1 cellular context compared by ENCODE assay signal in the genomic region with DNA sequence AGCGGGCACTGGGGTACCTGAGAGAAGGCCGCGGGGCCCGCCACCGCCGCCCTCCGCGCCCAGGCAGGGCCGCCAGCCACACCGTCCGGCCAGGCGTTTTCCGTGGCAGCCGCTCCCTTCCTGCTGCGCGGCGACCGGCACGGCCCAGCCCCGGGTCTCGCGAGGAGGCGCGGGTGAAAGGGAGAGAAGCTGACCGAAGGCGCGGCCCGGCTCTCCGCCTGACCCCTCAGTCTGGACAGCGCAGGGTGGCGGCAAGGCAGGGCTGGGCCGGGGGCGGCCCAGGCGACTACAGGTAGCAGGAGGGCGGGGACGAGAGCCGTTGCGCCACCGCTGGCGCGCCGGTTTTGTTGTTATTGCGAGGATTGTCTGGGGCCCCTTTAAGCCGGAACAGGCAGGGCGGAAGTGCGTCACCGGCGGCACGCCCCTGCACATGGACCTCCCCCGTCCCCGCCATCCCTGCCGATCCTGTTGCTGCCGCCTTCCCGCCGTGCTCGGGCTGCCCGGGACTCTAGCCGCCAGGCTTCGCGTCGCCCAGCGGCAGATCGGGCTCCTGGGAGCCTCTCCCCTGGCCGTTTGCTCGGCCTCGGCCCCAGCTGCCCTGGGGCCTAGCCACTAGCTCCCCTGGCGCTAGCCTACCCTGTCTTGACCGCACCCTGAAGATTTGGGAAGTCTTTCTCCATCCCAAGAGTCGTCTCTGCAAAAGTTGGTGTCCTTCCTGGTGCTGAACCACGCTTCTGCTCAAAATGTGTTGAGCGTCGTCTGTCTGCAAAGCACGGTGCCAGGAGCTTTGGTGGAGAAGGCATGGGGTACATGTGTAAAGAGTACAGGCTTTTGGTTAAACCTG.
TF ChIP-seq lines count a peak whose summit lies in the region.

HERPUD2 (minus strand) TSS at position 352 of the 844 bp plus-strand sequence. CDS start 805 bp downstream, outside the sequence.

TF ChIP-seq in K562, 482 proteins besides CTCF, POLR2A, EP300 and RAD21 (continued from another document and continues in another):
- TF ChIP-seq TCF7L2 (IDR thresholded peaks at IDR 0.05; ENCODE audit: low read depth, low read length) (no peak), NR2F6 (CRISPR knock-in tag; IDR thresholded peaks at IDR 0.05) (no peak), TAF7 (tag; IDR thresholded peaks at IDR 0.05) (0 out of 2 replicates have a peak, but pooled peaks have one; percentile 58), NONO (IDR thresholded peaks at IDR 0.05; ENCODE audit: low read depth in 2 of 2, low read length in 1 of 2) (peak in 1 of 2 experiments; percentile 87; a peak in 2 of 4 replicates), ELF4 (CRISPR knock-in tag; IDR thresholded peaks at IDR 0.05) (no peak), ARID4B (CRISPR knock-in tag; IDR thresholded peaks at IDR 0.05) (peak; percentile 80), PRPF4 (IDR thresholded peaks at IDR 0.05; ENCODE audit: insufficient read depth, low read depth, low read length, poor library complexity, severe bottlenecking) (no peak), CHCHD3 (CRISPR knock-in tag; IDR thresholded peaks at IDR 0.05) (0 out of 2 replicates have a peak, but pooled peaks have one; percentile 11), CREBBP (IDR thresholded peaks at IDR 0.05; ENCODE audit: low read depth, low read length) (no peak), ZBTB7A (IDR thresholded peaks at IDR 0.05; ENCODE audit: borderline replicate concordance, control insufficient read depth, low read depth, low read length) (peak; percentile 74; the same call in 1 of the 2 replicates), TFE3 (CRISPR knock-in tag; IDR thresholded peaks at IDR 0.05) (no peak), MYC (IDR thresholded peaks at IDR 0.05; ENCODE audit: low read depth, low read length) (peak; percentile 94), MYC (CRISPR knock-in tag; IDR thresholded peaks at IDR 0.05; ENCODE audit: borderline replicate concordance, low read depth) (peak; percentile 81; the same call in 1 of the 2 replicates), NFIX (CRISPR knock-in tag; IDR thresholded peaks at IDR 0.05; ENCODE audit: low read depth) (no peak), PURB (CRISPR knock-in tag; IDR thresholded peaks at IDR 0.05; ENCODE audit: low read depth) (no peak), ZNF445 (CRISPR knock-in tag; IDR thresholded peaks at IDR 0.05; ENCODE audit: low read depth) (no peak), KLF10 (CRISPR knock-in tag; IDR thresholded peaks at IDR 0.05) (no peak), GTF2F1 (IDR thresholded peaks at IDR 0.05; ENCODE audit: low read depth, low read length) (no peak), RHOXF2B (CRISPR knock-in tag; conservative IDR thresholded peaks at IDR 0.05) (no peak), HOXB6 (CRISPR knock-in tag; IDR thresholded peaks at IDR 0.05; ENCODE audit: borderline replicate concordance) (no peak), PCBP1 (IDR thresholded peaks at IDR 0.05; ENCODE audit: low read depth, low read length, poor library complexity, severe bottlenecking) (no peak), E2F6 (IDR thresholded peaks at IDR 0.05; ENCODE audit: borderline replicate concordance in 1 of 2, extremely low read depth in 1 of 2, insufficient read depth in 1 of 2, insufficient read length in 1 of 2, low read depth in 1 of 2, low read length in 1 of 2, poor library complexity in 1 of 2, severe bottlenecking in 1 of 2) (peak; percentile 68 to 76), ZNF140 (CRISPR knock-in tag; IDR thresholded peaks at IDR 0.05) (no peak), ZSCAN32 (CRISPR knock-in tag; IDR thresholded peaks at IDR 0.05) (no peak), CBX3 (IDR thresholded peaks at IDR 0.05; ENCODE audit: borderline replicate concordance in 1 of 2, low read length in 2 of 2) (peak in 1 of 2 experiments; percentile 60; a peak in 1 of 3 replicates), FOXJ2 (tag; IDR thresholded peaks at IDR 0.05) (no peak), SOX6 (IDR thresholded peaks at IDR 0.05) (peak; percentile 78), SUPT5H (IDR thresholded peaks at IDR 0.05) (peak; percentile 88), HCFC1 (IDR thresholded peaks at IDR 0.05; ENCODE audit: low read depth, low read length) (peak; percentile 69), THAP12 (CRISPR knock-in tag; IDR thresholded peaks at IDR 0.05) (peak; percentile 71; the same call in 1 of the 2 replicates), MLX (CRISPR knock-in tag; conservative IDR thresholded peaks at IDR 0.05) (no peak), PYGO2 (tag; IDR thresholded peaks at IDR 0.05) (no peak), ETV1 (tag; conservative IDR thresholded peaks at IDR 0.05; ENCODE audit: low read depth) (0 out of 2 replicates have a peak, but pooled peaks have one; percentile 29), POLR2AphosphoS5 (IDR thresholded peaks at IDR 0.05; ENCODE audit: control insufficient read depth, insufficient read depth, low read depth, low read length) (peak; percentile 50; the same call in 1 of the 2 replicates), ZNF644 (tag; IDR thresholded peaks at IDR 0.05; ENCODE audit: low read depth) (no peak)
- TF ChIP-seq, protein P1, sequence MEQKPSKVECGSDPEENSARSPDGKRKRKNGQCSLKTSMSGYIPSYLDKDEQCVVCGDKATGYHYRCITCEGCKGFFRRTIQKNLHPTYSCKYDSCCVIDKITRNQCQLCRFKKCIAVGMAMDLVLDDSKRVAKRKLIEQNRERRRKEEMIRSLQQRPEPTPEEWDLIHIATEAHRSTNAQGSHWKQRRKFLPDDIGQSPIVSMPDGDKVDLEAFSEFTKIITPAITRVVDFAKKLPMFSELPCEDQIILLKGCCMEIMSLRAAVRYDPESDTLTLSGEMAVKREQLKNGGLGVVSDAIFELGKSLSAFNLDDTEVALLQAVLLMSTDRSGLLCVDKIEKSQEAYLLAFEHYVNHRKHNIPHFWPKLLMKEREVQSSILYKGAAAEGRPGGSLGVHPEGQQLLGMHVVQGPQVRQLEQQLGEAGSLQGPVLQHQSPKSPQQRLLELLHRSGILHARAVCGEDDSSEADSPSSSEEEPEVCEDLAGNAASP (IDR thresholded peaks at IDR 0.05): no peak
- TF ChIP-seq, protein P2, sequence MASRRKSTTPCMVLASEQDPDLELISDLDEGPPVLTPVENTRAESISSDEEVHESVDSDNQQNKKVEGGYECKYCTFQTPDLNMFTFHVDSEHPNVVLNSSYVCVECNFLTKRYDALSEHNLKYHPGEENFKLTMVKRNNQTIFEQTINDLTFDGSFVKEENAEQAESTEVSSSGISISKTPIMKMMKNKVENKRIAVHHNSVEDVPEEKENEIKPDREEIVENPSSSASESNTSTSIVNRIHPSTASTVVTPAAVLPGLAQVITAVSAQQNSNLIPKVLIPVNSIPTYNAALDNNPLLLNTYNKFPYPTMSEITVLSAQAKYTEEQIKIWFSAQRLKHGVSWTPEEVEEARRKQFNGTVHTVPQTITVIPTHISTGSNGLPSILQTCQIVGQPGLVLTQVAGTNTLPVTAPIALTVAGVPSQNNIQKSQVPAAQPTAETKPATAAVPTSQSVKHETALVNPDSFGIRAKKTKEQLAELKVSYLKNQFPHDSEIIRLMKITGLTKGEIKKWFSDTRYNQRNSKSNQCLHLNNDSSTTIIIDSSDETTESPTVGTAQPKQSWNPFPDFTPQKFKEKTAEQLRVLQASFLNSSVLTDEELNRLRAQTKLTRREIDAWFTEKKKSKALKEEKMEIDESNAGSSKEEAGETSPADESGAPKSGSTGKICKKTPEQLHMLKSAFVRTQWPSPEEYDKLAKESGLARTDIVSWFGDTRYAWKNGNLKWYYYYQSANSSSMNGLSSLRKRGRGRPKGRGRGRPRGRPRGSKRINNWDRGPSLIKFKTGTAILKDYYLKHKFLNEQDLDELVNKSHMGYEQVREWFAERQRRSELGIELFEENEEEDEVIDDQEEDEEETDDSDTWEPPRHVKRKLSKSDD (conservative IDR thresholded peaks at IDR 0.05; ENCODE audit: low read length): no peak
- TF ChIP-seq, protein P3, sequence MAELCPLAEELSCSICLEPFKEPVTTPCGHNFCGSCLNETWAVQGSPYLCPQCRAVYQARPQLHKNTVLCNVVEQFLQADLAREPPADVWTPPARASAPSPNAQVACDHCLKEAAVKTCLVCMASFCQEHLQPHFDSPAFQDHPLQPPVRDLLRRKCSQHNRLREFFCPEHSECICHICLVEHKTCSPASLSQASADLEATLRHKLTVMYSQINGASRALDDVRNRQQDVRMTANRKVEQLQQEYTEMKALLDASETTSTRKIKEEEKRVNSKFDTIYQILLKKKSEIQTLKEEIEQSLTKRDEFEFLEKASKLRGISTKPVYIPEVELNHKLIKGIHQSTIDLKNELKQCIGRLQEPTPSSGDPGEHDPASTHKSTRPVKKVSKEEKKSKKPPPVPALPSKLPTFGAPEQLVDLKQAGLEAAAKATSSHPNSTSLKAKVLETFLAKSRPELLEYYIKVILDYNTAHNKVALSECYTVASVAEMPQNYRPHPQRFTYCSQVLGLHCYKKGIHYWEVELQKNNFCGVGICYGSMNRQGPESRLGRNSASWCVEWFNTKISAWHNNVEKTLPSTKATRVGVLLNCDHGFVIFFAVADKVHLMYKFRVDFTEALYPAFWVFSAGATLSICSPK (IDR thresholded peaks at IDR 0.05; ENCODE audit: borderline replicate concordance): no peak
- TF ChIP-seq, protein P4, sequence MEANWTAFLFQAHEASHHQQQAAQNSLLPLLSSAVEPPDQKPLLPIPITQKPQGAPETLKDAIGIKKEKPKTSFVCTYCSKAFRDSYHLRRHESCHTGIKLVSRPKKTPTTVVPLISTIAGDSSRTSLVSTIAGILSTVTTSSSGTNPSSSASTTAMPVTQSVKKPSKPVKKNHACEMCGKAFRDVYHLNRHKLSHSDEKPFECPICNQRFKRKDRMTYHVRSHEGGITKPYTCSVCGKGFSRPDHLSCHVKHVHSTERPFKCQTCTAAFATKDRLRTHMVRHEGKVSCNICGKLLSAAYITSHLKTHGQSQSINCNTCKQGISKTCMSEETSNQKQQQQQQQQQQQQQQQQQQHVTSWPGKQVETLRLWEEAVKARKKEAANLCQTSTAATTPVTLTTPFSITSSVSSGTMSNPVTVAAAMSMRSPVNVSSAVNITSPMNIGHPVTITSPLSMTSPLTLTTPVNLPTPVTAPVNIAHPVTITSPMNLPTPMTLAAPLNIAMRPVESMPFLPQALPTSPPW (CRISPR knock-in tag; IDR thresholded peaks at IDR 0.05): peak; percentile 76
